8 cellular contexts compared by ENCODE assay signal in genomic region chr1:1518621-1519007, GRCh38. TPM values are rescaled to one million over a fixed set of nuclear protein-coding genes. Genes with fewer than 3 reads are reported as not detected.
A peak's percentile ranks its signal among the peaks of the same experiment; 100 is the strongest.
DNase-seq lines count a peak whose midpoint lies in the region; ATAC-seq, FAIRE-seq and TF ChIP-seq lines count a peak whose summit lies in the region.
"Not testable (repeated sequence)": the region's sequence is repeated elsewhere in the genome, so short reads cannot be mapped to it uniquely, and the experiment has no call there.
"Had no signal": no experiment of that assay in that cellular context is flagged by ENCODE, and none has a peak within 500 bp of the region (broad histone marks: within the 10 kb centered on the region; RNA-seq: fewer than 3 reads in every experiment).

No MANE protein-coding gene starts in this region.

- not testable (repeated sequence) for H3K4me1 ChIP-seq in SK-N-SH (ENCODE audit: control insufficient read depth in 1 of 2, insufficient read depth in 2 of 2, low read depth in 1 of 2, low read length in 1 of 2); HepG2 (ENCODE audit: insufficient read depth, low read length); osteoblast (ENCODE audit: insufficient read depth, low read length)

- POLR2A ChIA-PET in SK-N-SH (lab: Yijun Ruan, JAX); HepG2 (lab: Yijun Ruan, JAX): not testable (repeated sequence)

- not testable (repeated sequence) for H3K4me3 ChIP-seq in H7 (ENCODE audit: insufficient read depth, low read depth, low read length); SK-N-SH (ENCODE audit: low read depth in 2 of 2, low read length in 1 of 2); HepG2 (replicated peaks in 1 of 3; ENCODE audit: insufficient read depth in 1 of 3, low read depth in 2 of 3, low read length in 3 of 3); osteoblast (ENCODE audit: insufficient read depth, low read length)

- not testable (repeated sequence) for TF ChIP-seq CTCF in SK-N-SH (IDR thresholded peaks at IDR 0.05); HepG2 (CRISPR knock-in tag; IDR thresholded peaks at IDR 0.05); osteoblast (IDR thresholded peaks at IDR 0.05; ENCODE audit: extremely low read depth, low read depth, low read length)

- 97% methylated on average over 16 of the region's 19 CpGs for whole genome bisulfite sequencing in SK-N-SH (ENCODE audit: low lambda C conversion rate)
- WGBS in HepG2 (ENCODE audit: low lambda C conversion rate) = 99% methylated on average over 18 of the region's 19 CpGs

- not testable (repeated sequence) for H3K9me2 ChIP-seq in SK-N-SH

- CTCF ChIA-PET in SK-N-SH (lab: Yijun Ruan, JAX); HepG2 (lab: Yijun Ruan, JAX; ENCODE audit: low intra/inter-chr PET ratio, low total read pairs): not testable (repeated sequence)

- not testable (repeated sequence) for TF ChIP-seq POLR2A in HepG2 (IDR thresholded peaks at IDR 0.05; ENCODE audit: insufficient read depth in 1 of 2, low read depth in 2 of 2, low read length in 2 of 2)

- H3F3A ChIP-seq in SK-N-SH (replicated peaks; ENCODE audit: insufficient read depth) = not testable (repeated sequence)

- not testable (repeated sequence) for H3K9me3 ChIP-seq in SK-N-SH; HepG2 (ENCODE audit: low read length); osteoblast (ENCODE audit: low read depth, low read length)

- not testable (repeated sequence) for FAIRE-seq in HepG2 (lab: Jason Lieb, UNC)
- FAIRE-seq in urothelium cell line (lab: Jason Lieb, UNC) = peak; percentile 23

- H3K27me3 ChIP-seq in H7 (ENCODE audit: control insufficient read depth, insufficient read depth, low read length); SK-N-SH (ENCODE audit: insufficient read depth); HepG2 (ENCODE audit: control insufficient read depth in 1 of 2, insufficient read depth in 2 of 2, low read length in 2 of 2); osteoblast (ENCODE audit: insufficient read depth, low read length): not testable (repeated sequence)

- not testable (repeated sequence) for H3K27ac ChIP-seq in SK-N-SH (ENCODE audit: low read depth in 2 of 2, low read length in 1 of 2); HepG2 (ENCODE audit: extremely low read length, insufficient read depth, low read length); osteoblast (ENCODE audit: low read depth, low read length)

- H3K4me2 ChIP-seq in SK-N-SH; HepG2 (ENCODE audit: low read depth, low read length); osteoblast (ENCODE audit: insufficient read depth, low read length): not testable (repeated sequence)

- not testable (repeated sequence) for BruUV-seq in HepG2 (replicated peaks; lab: Mats Ljungman, UMichigan)

- TF ChIP-seq EP300 in SK-N-SH (IDR thresholded peaks at IDR 0.05; ENCODE audit: borderline replicate concordance in 1 of 2, low read depth in 1 of 2, low read length in 1 of 2); HepG2 (IDR thresholded peaks at IDR 0.05; ENCODE audit: low read depth in 2 of 2, low read length in 2 of 2); HepG2 (CRISPR knock-in tag; IDR thresholded peaks at IDR 0.05; ENCODE audit: borderline replicate concordance): not testable (repeated sequence)

- not testable (repeated sequence) for H4K20me1 ChIP-seq in SK-N-SH (ENCODE audit: insufficient read depth); HepG2 (ENCODE audit: insufficient read depth, low read length); osteoblast (ENCODE audit: insufficient read depth, low read length)

- not testable (repeated sequence) for TF ChIP-seq RAD21 in SK-N-SH (IDR thresholded peaks at IDR 0.05; ENCODE audit: low read length); HepG2 (CRISPR knock-in tag; IDR thresholded peaks at IDR 0.05)

- H3K79me2 ChIP-seq in SK-N-SH (ENCODE audit: insufficient read depth) = peaks cover 22% of the 10 kb centered on the region; the same call in 1 of the 2 replicates
- H3K79me2 ChIP-seq in HepG2 (ENCODE audit: insufficient read depth, low read length) = peaks cover 10% of the 10 kb centered on the region
- peaks cover 27% of the 10 kb centered on the region for H3K79me2 ChIP-seq in osteoblast (ENCODE audit: insufficient read depth, low read length)

- in situ Hi-C loops in HepG2 (cut with HindIII; ENCODE audit: extremely low pct_ligation_motif_present, low pct_unique_long_range_greater_than_20kb) = not testable (repeated sequence)

- intact Hi-C loops in Right ventricle myocardium inferior (cut with DNase I) = loop anchor here (10.0 kb wide), 1 partner anchor 56 kb away; the partner anchor contains the start of gene SSU72
- intact Hi-C loops in HepG2 (cut with micrococcal nuclease; ENCODE audit: unreplicated experiment) = not testable (repeated sequence)

- not testable (repeated sequence) for H2AFZ ChIP-seq in SK-N-SH (ENCODE audit: low read depth); HepG2 (ENCODE audit: low read length); osteoblast (ENCODE audit: low read length)

- not testable (repeated sequence) for H3K9ac ChIP-seq in SK-N-SH; HepG2 (ENCODE audit: insufficient read depth, low read depth, low read length)

- ATAC-seq in Right ventricle myocardium inferior, HepG2: not testable (repeated sequence)

- DNase-seq in H7 (peak; percentile 49), SK-N-SH (peak; percentile 20), Right ventricle myocardium inferior (ENCODE audit: missing footprints) (peak; percentile 27), osteoblast (ENCODE audit: insufficient read length, low spot score, missing footprints) (peak; percentile 82)
- not testable (repeated sequence) for DNase-seq in HepG2 (ENCODE audit: low spot score); urothelium cell line (ENCODE audit: low spot score)

- H3K36me3 ChIP-seq in H7 (replicated peaks; ENCODE audit: control insufficient read depth, insufficient read depth, low read length); SK-N-SH (replicated peaks in 1 of 2; ENCODE audit: control insufficient read depth in 1 of 2, insufficient read depth in 2 of 2, low read length in 1 of 2): not testable (repeated sequence)
- H3K36me3 ChIP-seq in HepG2 (replicated peaks in 1 of 2; ENCODE audit: control insufficient read depth in 1 of 2, insufficient read depth in 2 of 2, low read length in 2 of 2) (peaks cover 9 to 32% of the 10 kb centered on the region in 2 experiments; a peak in 4 of 5 replicates), osteoblast (ENCODE audit: insufficient read depth, low read length) (peaks cover 24% of the 10 kb centered on the region)

RNA-seq across cellular contexts. Expression of gene ATAD3A, which starts 6.7 kb away (rescaled TPM):
- 105 and 113 TPM in 2 replicates for total RNA-seq in H7 (2014; rRNA removed; shearing (Covaris generic))
- polyA plus RNA-seq in SK-N-SH (2012; rRNA removed) (34.1 and 40.2 TPM in 2 replicates), HepG2 (2011; rRNA removed) (10.6 and 15.5 TPM in 2 replicates)
- 17.6 and 25.1 TPM in 2 replicates for polyA plus RNA-seq in SK-N-SH (2012; cell fraction: cytosol; rRNA removed)
- polyA plus RNA-seq in SK-N-SH (2012; cell fraction: nucleus; rRNA removed) = 85.0 and 87.9 TPM in 2 replicates
- total RNA-seq in Right ventricle myocardium inferior (17.9 TPM), HepG2 (2016; rRNA removed; fragmentation: Illumina TruSeq; extraction: Trizol) (33.4 and 49.0 TPM in 2 replicates), osteoblast (18.6 and 19.9 TPM in 2 replicates)
- 18.2 and 18.9 TPM in 2 replicates for total RNA-seq in HepG2 (2016; cell fraction: cytosol; rRNA removed; fragmentation: Illumina TruSeq; extraction: Trizol; ENCODE audit: low read depth)
- 27.6 and 52.7 TPM in 2 replicates for total RNA-seq in HepG2 (2016; cell fraction: insoluble cytoplasmic fraction; rRNA removed; fragmentation: Illumina TruSeq; extraction: Trizol)
- total RNA-seq in HepG2 (2016; cell fraction: membrane; rRNA removed; fragmentation: Illumina TruSeq; extraction: Trizol) = 38.0 and 38.8 TPM in 2 replicates
- total RNA-seq in HepG2 (2016; cell fraction: nucleus; rRNA removed; fragmentation: Illumina TruSeq; extraction: Trizol) = 30.1 and 34.5 TPM in 2 replicates
- 11.1 and 18.2 TPM in 2 replicates for polyA plus RNA-seq in HepG2 (2011; cell fraction: cytosol; rRNA removed)
- 45.2 and 49.3 TPM in 2 replicates for polyA plus RNA-seq in HepG2 (2011; cell fraction: nucleus; rRNA removed)
- polyA plus RNA-seq in HepG2 (2012) = 12.6 and 17.3 TPM in 2 replicates
- 19.2 and 20.9 TPM in 2 replicates for polyA plus RNA-seq in HepG2 (2016; cell fraction: cytosol; fragmentation: Illumina TruSeq; extraction: Trizol; ENCODE audit: low read depth)
- polyA plus RNA-seq in HepG2 (2016; cell fraction: insoluble cytoplasmic fraction; fragmentation: Illumina TruSeq; extraction: Trizol; ENCODE audit: low read depth) = 33.0 and 40.7 TPM in 2 replicates
- 30.9 and 31.4 TPM in 2 replicates for polyA plus RNA-seq in HepG2 (2016; cell fraction: membrane; fragmentation: Illumina TruSeq; extraction: Trizol; ENCODE audit: low read depth)
- polyA plus RNA-seq in HepG2 (2016; cell fraction: nucleus; fragmentation: Illumina TruSeq; extraction: Trizol; ENCODE audit: insufficient read depth, low read depth) = 80.5 and 96.5 TPM in 2 replicates
- 21.9 and 37.5 TPM in 2 replicates for polyA minus RNA-seq in HepG2 (2011; rRNA and poly(A)+ RNA removed; ENCODE audit: low replicate concordance)
- polyA minus RNA-seq in HepG2 (2011; cell fraction: cytosol; rRNA and poly(A)+ RNA removed) = 11.0 and 16.1 TPM in 2 replicates
- 8.6 and 10.7 TPM in 2 replicates for polyA minus RNA-seq in HepG2 (2011; cell fraction: nucleus; rRNA and poly(A)+ RNA removed)

RNA-seq across cellular contexts. Expression of gene TMEM240, which starts 21.8 kb away (rescaled TPM):
- 13.6 and 14.3 TPM in 2 replicates for total RNA-seq in H7 (2014; rRNA removed; shearing (Covaris generic))
- polyA plus RNA-seq in SK-N-SH (2012; rRNA removed) (6.5 and 8.1 TPM in 2 replicates), HepG2 (2011; rRNA removed) (0.17 and 0.21 TPM in 2 replicates)
- polyA plus RNA-seq in SK-N-SH (2012; cell fraction: cytosol; rRNA removed) = 3.1 and 4.9 TPM in 2 replicates
- 18.5 and 29.8 TPM in 2 replicates for polyA plus RNA-seq in SK-N-SH (2012; cell fraction: nucleus; rRNA removed)
- total RNA-seq in Right ventricle myocardium inferior (6.9 TPM), HepG2 (2016; rRNA removed; fragmentation: Illumina TruSeq; extraction: Trizol) (not detected in 2 replicates), osteoblast (1.8 and 2.7 TPM in 2 replicates)
- total RNA-seq in HepG2 (2016; cell fraction: cytosol; rRNA removed; fragmentation: Illumina TruSeq; extraction: Trizol; ENCODE audit: low read depth) = not detected in 2 replicates
- not detected in 2 replicates for total RNA-seq in HepG2 (2016; cell fraction: insoluble cytoplasmic fraction; rRNA removed; fragmentation: Illumina TruSeq; extraction: Trizol)
- total RNA-seq in HepG2 (2016; cell fraction: membrane; rRNA removed; fragmentation: Illumina TruSeq; extraction: Trizol) = not detected in 2 replicates
- not detected in 2 replicates for total RNA-seq in HepG2 (2016; cell fraction: nucleus; rRNA removed; fragmentation: Illumina TruSeq; extraction: Trizol)
- 0.17 TPM in 1 of 2 replicates, not detected in the other for polyA plus RNA-seq in HepG2 (2011; cell fraction: cytosol; rRNA removed)
- 3.9 and 4.5 TPM in 2 replicates for polyA plus RNA-seq in HepG2 (2011; cell fraction: nucleus; rRNA removed)
- 0.58 and 1.1 TPM in 2 replicates for polyA plus RNA-seq in HepG2 (2012)
- not detected in 2 replicates for polyA plus RNA-seq in HepG2 (2016; cell fraction: cytosol; fragmentation: Illumina TruSeq; extraction: Trizol; ENCODE audit: low read depth)
- 0.34 TPM in 1 of 2 replicates, not detected in the other for polyA plus RNA-seq in HepG2 (2016; cell fraction: insoluble cytoplasmic fraction; fragmentation: Illumina TruSeq; extraction: Trizol; ENCODE audit: low read depth)
- not detected in 2 replicates for polyA plus RNA-seq in HepG2 (2016; cell fraction: membrane; fragmentation: Illumina TruSeq; extraction: Trizol; ENCODE audit: low read depth)
- 0.90 TPM in 1 of 2 replicates, not detected in the other for polyA plus RNA-seq in HepG2 (2016; cell fraction: nucleus; fragmentation: Illumina TruSeq; extraction: Trizol; ENCODE audit: insufficient read depth, low read depth)
- not detected in 2 replicates for polyA minus RNA-seq in HepG2 (2011; rRNA and poly(A)+ RNA removed; ENCODE audit: low replicate concordance)
- not detected in 2 replicates for polyA minus RNA-seq in HepG2 (2011; cell fraction: cytosol; rRNA and poly(A)+ RNA removed)
- polyA minus RNA-seq in HepG2 (2011; cell fraction: nucleus; rRNA and poly(A)+ RNA removed) = not detected in 2 replicates
- total RNA-seq: A172 had no signal
- polyA plus RNA-seq: CD4-positive, alpha-beta memory T cell had no signal

RNA-seq across cellular contexts. Expression of gene ATAD3B, which starts 47.0 kb away (rescaled TPM):
- total RNA-seq in H7 (2014; rRNA removed; shearing (Covaris generic)) = 43.5 and 44.1 TPM in 2 replicates
- polyA plus RNA-seq in SK-N-SH (2012; rRNA removed) = 47.6 and 71.6 TPM in 2 replicates
- 13.5 and 13.8 TPM in 2 replicates for polyA plus RNA-seq in SK-N-SH (2012; cell fraction: cytosol; rRNA removed)
- 255 and 261 TPM in 2 replicates for polyA plus RNA-seq in SK-N-SH (2012; cell fraction: nucleus; rRNA removed)
- total RNA-seq in Right ventricle myocardium inferior = 9.0 TPM
- total RNA-seq in HepG2 (2016; rRNA removed; fragmentation: Illumina TruSeq; extraction: Trizol) = 21.1 and 31.1 TPM in 2 replicates
- total RNA-seq in HepG2 (2016; cell fraction: cytosol; rRNA removed; fragmentation: Illumina TruSeq; extraction: Trizol; ENCODE audit: low read depth) = 26.1 and 27.7 TPM in 2 replicates
- 19.1 and 31.9 TPM in 2 replicates for total RNA-seq in HepG2 (2016; cell fraction: insoluble cytoplasmic fraction; rRNA removed; fragmentation: Illumina TruSeq; extraction: Trizol)
- total RNA-seq in HepG2 (2016; cell fraction: membrane; rRNA removed; fragmentation: Illumina TruSeq; extraction: Trizol) = 24.8 and 25.7 TPM in 2 replicates
- 28.8 and 34.2 TPM in 2 replicates for total RNA-seq in HepG2 (2016; cell fraction: nucleus; rRNA removed; fragmentation: Illumina TruSeq; extraction: Trizol)
- polyA plus RNA-seq in HepG2 (2011; rRNA removed) = 9.6 and 15.4 TPM in 2 replicates
- 7.3 and 12.3 TPM in 2 replicates for polyA plus RNA-seq in HepG2 (2011; cell fraction: cytosol; rRNA removed)
- 82.9 and 84.6 TPM in 2 replicates for polyA plus RNA-seq in HepG2 (2011; cell fraction: nucleus; rRNA removed)
- 9.1 and 14.3 TPM in 2 replicates for polyA plus RNA-seq in HepG2 (2012)
- polyA plus RNA-seq in HepG2 (2016; cell fraction: cytosol; fragmentation: Illumina TruSeq; extraction: Trizol; ENCODE audit: low read depth) = 11.2 and 12.2 TPM in 2 replicates
- polyA plus RNA-seq in HepG2 (2016; cell fraction: insoluble cytoplasmic fraction; fragmentation: Illumina TruSeq; extraction: Trizol; ENCODE audit: low read depth) = 22.1 and 23.9 TPM in 2 replicates
- polyA plus RNA-seq in HepG2 (2016; cell fraction: membrane; fragmentation: Illumina TruSeq; extraction: Trizol; ENCODE audit: low read depth) = 16.4 and 18.0 TPM in 2 replicates
- polyA plus RNA-seq in HepG2 (2016; cell fraction: nucleus; fragmentation: Illumina TruSeq; extraction: Trizol; ENCODE audit: insufficient read depth, low read depth) = 108 and 128 TPM in 2 replicates
- 15.4 and 54.9 TPM in 2 replicates for polyA minus RNA-seq in HepG2 (2011; rRNA and poly(A)+ RNA removed; ENCODE audit: low replicate concordance)
- 8.0 and 10.3 TPM in 2 replicates for polyA minus RNA-seq in HepG2 (2011; cell fraction: cytosol; rRNA and poly(A)+ RNA removed)
- polyA minus RNA-seq in HepG2 (2011; cell fraction: nucleus; rRNA and poly(A)+ RNA removed) = 18.0 and 21.1 TPM in 2 replicates
- 10.6 and 14.5 TPM in 2 replicates for total RNA-seq in osteoblast

RNA-seq across cellular contexts. Expression of gene SSU72, which starts 56.0 kb away (rescaled TPM):
- 80.7 and 94.3 TPM in 2 replicates for total RNA-seq in H7 (2014; rRNA removed; shearing (Covaris generic))
- polyA plus RNA-seq in SK-N-SH (2012; rRNA removed) (73.6 and 104 TPM in 2 replicates), HepG2 (2011; rRNA removed) (41.7 and 42.8 TPM in 2 replicates)
- 90.3 and 97.8 TPM in 2 replicates for polyA plus RNA-seq in SK-N-SH (2012; cell fraction: cytosol; rRNA removed)
- polyA plus RNA-seq in SK-N-SH (2012; cell fraction: nucleus; rRNA removed) = 72.0 and 84.8 TPM in 2 replicates
- total RNA-seq in Right ventricle myocardium inferior (116 TPM), HepG2 (2016; rRNA removed; fragmentation: Illumina TruSeq; extraction: Trizol) (63.5 and 67.1 TPM in 2 replicates), osteoblast (67.2 and 73.1 TPM in 2 replicates)
- 174 and 181 TPM in 2 replicates for total RNA-seq in HepG2 (2016; cell fraction: cytosol; rRNA removed; fragmentation: Illumina TruSeq; extraction: Trizol; ENCODE audit: low read depth)
- 55.4 and 71.0 TPM in 2 replicates for total RNA-seq in HepG2 (2016; cell fraction: insoluble cytoplasmic fraction; rRNA removed; fragmentation: Illumina TruSeq; extraction: Trizol)
- total RNA-seq in HepG2 (2016; cell fraction: membrane; rRNA removed; fragmentation: Illumina TruSeq; extraction: Trizol) = 205 and 206 TPM in 2 replicates
- 33.8 and 37.5 TPM in 2 replicates for total RNA-seq in HepG2 (2016; cell fraction: nucleus; rRNA removed; fragmentation: Illumina TruSeq; extraction: Trizol)
- 46.2 and 47.3 TPM in 2 replicates for polyA plus RNA-seq in HepG2 (2011; cell fraction: cytosol; rRNA removed)
- 54.5 and 58.4 TPM in 2 replicates for polyA plus RNA-seq in HepG2 (2011; cell fraction: nucleus; rRNA removed)
- 78.4 and 81.7 TPM in 2 replicates for polyA plus RNA-seq in HepG2 (2012)
- polyA plus RNA-seq in HepG2 (2016; cell fraction: cytosol; fragmentation: Illumina TruSeq; extraction: Trizol; ENCODE audit: low read depth) = 402 and 408 TPM in 2 replicates
- polyA plus RNA-seq in HepG2 (2016; cell fraction: insoluble cytoplasmic fraction; fragmentation: Illumina TruSeq; extraction: Trizol; ENCODE audit: low read depth) = 95.7 and 105 TPM in 2 replicates
- 348 and 359 TPM in 2 replicates for polyA plus RNA-seq in HepG2 (2016; cell fraction: membrane; fragmentation: Illumina TruSeq; extraction: Trizol; ENCODE audit: low read depth)
- 88.7 and 92.0 TPM in 2 replicates for polyA plus RNA-seq in HepG2 (2016; cell fraction: nucleus; fragmentation: Illumina TruSeq; extraction: Trizol; ENCODE audit: insufficient read depth, low read depth)
- 60.1 and 74.5 TPM in 2 replicates for polyA minus RNA-seq in HepG2 (2011; rRNA and poly(A)+ RNA removed; ENCODE audit: low replicate concordance)
- polyA minus RNA-seq in HepG2 (2011; cell fraction: cytosol; rRNA and poly(A)+ RNA removed) = 44.8 and 47.0 TPM in 2 replicates
- 35.7 and 37.5 TPM in 2 replicates for polyA minus RNA-seq in HepG2 (2011; cell fraction: nucleus; rRNA and poly(A)+ RNA removed)
